In the genomic region with DNA sequence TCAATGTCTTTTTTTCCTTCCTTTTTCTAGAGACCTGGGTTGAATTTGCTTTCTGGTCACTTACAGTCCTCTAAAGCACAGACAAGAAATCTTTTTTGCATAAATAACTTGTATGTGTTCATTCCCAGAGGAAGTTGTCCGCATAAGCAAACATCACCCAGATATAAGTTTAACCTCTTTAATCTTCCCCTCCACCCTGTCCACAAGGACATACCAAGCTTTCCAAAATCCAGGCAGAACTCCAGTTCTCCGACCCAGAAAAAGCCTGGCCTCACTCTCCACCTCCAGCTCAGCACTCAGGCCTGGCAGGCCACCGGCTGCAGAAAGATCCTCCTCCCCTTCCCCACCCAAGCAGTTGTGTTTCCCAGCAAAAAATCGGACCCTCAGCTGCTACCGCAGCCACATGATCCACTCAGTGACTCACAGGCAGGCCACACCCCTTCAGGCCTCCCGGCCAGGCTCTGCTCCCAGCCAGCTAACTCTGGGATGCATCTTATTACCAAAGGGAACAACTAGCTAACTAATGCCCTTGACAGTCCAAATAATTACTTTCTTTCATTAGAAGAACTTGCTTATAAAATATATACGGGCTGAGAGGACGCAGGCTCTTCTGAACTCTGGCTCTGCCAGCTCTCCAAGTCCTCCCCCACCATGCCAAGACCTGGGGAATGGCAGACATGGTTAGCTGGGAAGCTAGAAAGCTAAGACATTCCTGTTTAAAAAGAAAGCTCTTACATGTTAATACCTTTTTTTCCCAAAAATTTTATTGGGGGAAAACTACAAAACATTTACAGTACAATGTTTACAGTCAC, we compare ENCODE assay signal across 8 cellular contexts. TPM values are rescaled to one million over a fixed set of nuclear protein-coding genes. Genes with fewer than 3 reads are reported as not detected.
DNase-seq lines count a peak whose midpoint lies in the region; ATAC-seq lines count a peak whose summit lies in the region.

No MANE protein-coding gene starts in this region.

- H3K4me3 ChIP-seq in right cardiac atrium (ENCODE audit: low read length) = peak overlapping the region; percentile 53

- H3K4me1 ChIP-seq in right cardiac atrium (ENCODE audit: control insufficient read depth, insufficient read depth, low read length) = peaks cover 17% of the 10 kb centered on the region

- under 1% methylated on average over 8 of the region's 8 CpGs for WGBS in right cardiac atrium

- H3K27ac ChIP-seq in right cardiac atrium (ENCODE audit: low read length) = peak overlapping the region; percentile 82

- no peaks in the 10 kb centered on the region for H3K27me3 ChIP-seq in right cardiac atrium (ENCODE audit: control insufficient read depth, insufficient read depth)

- no peaks in the 10 kb centered on the region for H3K9me3 ChIP-seq in right cardiac atrium (ENCODE audit: control insufficient read depth, low read length)

- peak; percentile 80 for DNase-seq in DMS114 treated with DMSO at 0.1 percent for 48 hours (lab: John Stamatoyannopoulos, UW; ENCODE audit: unreplicated experiment)
- peak; percentile 98 for DNase-seq in LHCN-M2 (ENCODE audit: low read depth)
- peak; percentile 88 for DNase-seq in SW480 (ENCODE audit: low spot score)
- DNase-seq in astrocyte of the hippocampus (ENCODE audit: low read depth, low spot score) = peak; percentile 97
- DNase-seq in right cardiac atrium = peak; percentile 92 to 97 (median 95)
- peak; percentile 75 to 98 (median 86) for DNase-seq in posterior cingulate gyrus
- DNase-seq in DMS153 treated with DMSO at 0.1 percent for 48 hours (lab: John Stamatoyannopoulos, UW; ENCODE audit: unreplicated experiment) = no peak

- intact Hi-C loops in right cardiac atrium (cut with DNase I) (loop anchor here in 3 of 4 donors (5.0 to 10.0 kb wide), 5 partner anchors 117 to 367 kb away; no protein-coding TSS in a partner anchor), posterior cingulate gyrus (cut with DNase I) (no loop called here)

- peak; percentile 32 to 36 for ATAC-seq in right cardiac atrium
- ATAC-seq in GM19328 (IDR thresholded peaks at IDR 0.05; ENCODE audit: unreplicated experiment) = no peak

RNA-seq across cellular contexts. Expression of gene ZFP36L2, which starts 4.5 kb away (rescaled TPM):
- total RNA-seq in LHCN-M2 (2014; rRNA removed) (8.3 and 9.4 TPM in 2 replicates), right cardiac atrium (10 to 100 TPM; 62.1 to 73.0 (median 68.1) TPM)
- polyA plus RNA-seq in LHCN-M2 (2012) = 8.4 TPM
- 40.3 TPM for polyA plus RNA-seq in right cardiac atrium
